In the genomic region with DNA sequence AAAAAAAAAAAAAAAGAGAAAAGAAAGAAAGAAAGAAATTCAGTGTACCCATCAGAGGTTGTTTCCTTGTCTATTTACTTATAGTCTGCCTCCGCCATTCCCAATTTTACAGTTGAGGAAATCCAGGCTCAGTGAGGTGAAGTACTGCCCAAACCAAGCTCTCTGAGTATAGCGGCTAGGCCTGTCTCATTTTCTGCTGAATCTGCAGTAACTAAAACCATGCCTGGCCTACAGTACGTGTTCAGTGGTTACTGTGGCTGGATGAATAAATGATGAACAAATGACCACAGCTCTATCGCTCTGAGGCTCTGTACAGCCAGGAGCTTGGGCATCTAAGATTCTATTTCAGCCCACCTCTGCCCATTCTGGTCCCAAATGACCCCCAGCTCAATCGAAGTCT, we compare ENCODE assay signal across 1 cellular context.
TF ChIP-seq lines count a peak whose summit lies in the region.

No MANE protein-coding gene starts in this region.

TF ChIP-seq in HepG2, 621 proteins besides CTCF, POLR2A, EP300 and RAD21 (continued from another document):
- TF ChIP-seq, protein P1, sequence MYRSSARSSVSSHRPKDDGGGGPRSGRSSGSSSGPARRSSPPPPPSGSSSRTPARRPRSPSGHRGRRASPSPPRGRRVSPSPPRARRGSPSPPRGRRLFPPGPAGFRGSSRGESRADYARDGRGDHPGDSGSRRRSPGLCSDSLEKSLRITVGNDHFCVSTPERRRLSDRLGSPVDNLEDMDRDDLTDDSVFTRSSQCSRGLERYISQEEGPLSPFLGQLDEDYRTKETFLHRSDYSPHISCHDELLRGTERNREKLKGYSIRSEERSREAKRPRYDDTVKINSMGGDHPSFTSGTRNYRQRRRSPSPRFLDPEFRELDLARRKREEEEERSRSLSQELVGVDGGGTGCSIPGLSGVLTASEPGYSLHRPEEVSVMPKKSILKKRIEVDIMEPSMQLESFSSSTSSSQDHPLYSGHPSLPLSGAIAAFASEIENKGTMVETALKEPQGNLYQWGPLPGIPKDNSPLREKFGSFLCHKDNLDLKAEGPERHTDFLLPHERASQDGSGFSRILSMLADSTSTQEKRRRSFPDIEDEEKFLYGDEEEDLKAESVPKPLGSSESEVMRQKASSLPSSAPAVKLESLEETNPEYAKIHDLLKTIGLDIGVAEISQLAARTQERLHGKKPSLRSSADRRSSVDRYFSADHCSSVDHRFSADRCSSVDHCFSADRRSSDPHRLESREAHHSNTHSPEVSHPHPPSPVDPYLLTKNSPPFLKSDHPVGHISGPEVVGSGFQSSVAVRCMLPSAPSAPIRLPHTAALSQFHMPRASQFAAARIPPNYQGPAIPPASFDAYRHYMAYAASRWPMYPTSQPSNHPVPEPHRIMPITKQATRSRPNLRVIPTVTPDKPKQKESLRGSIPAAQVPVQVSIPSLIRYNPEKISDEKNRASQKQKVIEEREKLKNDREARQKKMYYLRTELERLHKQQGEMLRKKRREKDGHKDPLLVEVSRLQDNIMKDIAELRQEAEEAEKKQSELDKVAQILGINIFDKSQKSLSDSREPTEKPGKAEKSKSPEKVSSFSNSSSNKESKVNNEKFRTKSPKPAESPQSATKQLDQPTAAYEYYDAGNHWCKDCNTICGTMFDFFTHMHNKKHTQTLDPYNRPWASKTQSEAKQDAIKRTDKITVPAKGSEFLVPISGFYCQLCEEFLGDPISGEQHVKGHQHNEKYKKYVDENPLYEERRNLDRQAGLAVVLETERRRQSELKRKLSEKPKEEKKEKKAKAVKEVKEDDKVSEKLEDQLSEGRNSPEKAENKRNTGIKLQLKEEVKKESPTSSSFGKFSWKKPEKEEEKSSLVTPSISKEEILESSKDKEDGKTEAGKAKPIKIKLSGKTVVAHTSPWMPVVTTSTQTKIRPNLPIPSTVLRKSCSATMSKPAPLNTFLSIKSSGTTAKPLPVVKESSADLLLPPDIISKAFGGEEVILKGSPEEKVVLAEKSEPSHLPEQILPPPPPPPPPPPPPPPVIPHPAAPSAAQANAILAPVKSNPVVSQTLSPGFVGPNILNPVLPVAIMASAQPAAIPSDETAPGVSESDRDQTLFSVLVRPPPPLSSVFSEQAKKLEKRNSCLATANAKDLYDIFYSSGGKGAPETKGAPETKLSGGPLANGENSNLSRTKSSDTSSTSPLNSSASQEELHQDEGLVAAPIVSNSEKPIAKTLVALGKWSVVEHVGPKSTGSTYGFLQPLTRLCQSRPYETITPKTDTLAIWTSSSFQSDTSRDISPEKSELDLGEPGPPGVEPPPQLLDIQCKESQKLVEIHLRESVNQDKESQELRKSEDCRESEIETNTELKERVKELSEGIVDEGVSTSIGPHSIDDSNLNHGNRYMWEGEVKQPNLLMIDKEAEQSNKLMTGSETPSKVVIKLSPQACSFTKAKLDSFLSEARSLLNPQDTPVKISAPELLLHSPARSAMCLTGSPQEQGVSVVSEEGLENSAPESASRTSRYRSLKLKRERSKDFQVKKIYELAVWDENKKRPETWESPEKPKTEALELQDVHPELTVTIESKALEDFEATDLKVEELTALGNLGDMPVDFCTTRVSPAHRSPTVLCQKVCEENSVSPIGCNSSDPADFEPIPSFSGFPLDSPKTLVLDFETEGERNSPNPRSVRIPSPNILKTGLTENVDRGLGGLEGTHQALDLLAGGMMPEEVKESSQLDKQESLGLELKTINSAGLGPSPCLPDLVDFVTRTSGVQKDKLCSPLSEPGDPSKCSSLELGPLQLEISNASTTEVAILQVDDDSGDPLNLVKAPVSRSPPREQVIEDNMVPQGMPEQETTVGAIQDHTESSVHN (CRISPR knock-in tag; IDR thresholded peaks at IDR 0.05), result no peak
TF ChIP-seq in HepG2: peak in this region for 2.
